9 cellular contexts compared by ENCODE assay signal in genomic region chr12:57611116-57611809, GRCh38. TPM values are rescaled to one million over a fixed set of nuclear protein-coding genes. Genes with fewer than 3 reads are reported as not detected.
A peak's percentile ranks its signal among the peaks of the same experiment; 100 is the strongest.
DNase-seq lines count a peak whose midpoint lies in the region; ATAC-seq, FAIRE-seq and TF ChIP-seq lines count a peak whose summit lies in the region.
"Had no signal": no experiment of that assay in that cellular context is flagged by ENCODE, and none has a peak within 500 bp of the region (broad histone marks: within the 10 kb centered on the region; RNA-seq: fewer than 3 reads in every experiment).

Gene ARHGEF25 (plus strand): TSS chr12:57611435. CDS start chr12:57611895, 460 bp downstream.

- peak within 1 kb of the TSS; percentile 76 to 84 (median 80) for H3K4me3 Mint-ChIP-seq in immature natural killer cell

- no peak for FAIRE-seq in small intestine (lab: Jason Lieb, UNC)
- FAIRE-seq: islet of Langerhans had no signal

- H3K79me2 ChIP-seq in mammary epithelial cell (ENCODE audit: insufficient read depth, low read length), result no peaks in the 10 kb centered on the region

- peak within 1 kb of the TSS; percentile 79 for H3K4me2 ChIP-seq in mammary epithelial cell (ENCODE audit: insufficient read depth, low read depth, low read length)

- H3K4me3 ChIP-seq in mammary epithelial cell (replicated peaks in 1 of 3; ENCODE audit: insufficient read depth in 1 of 3, low read depth in 2 of 3, low read length in 3 of 3) (peak within 1 kb of the TSS; percentile 29 to 46 (median 37)), small intestine (ENCODE audit: low read depth in 1 of 2, low read length in 2 of 2) (peak within 1 kb of the TSS; percentile 29 to 31)

- no peak for TF ChIP-seq EP300 in Ishikawa (IDR thresholded peaks at IDR 0.05; ENCODE audit: borderline replicate concordance)

- H3K27me3 Mint-ChIP-seq in immature natural killer cell (ENCODE audit: low read depth in 3 of 3), result peaks cover 2 to 6% (median 4%) of the 10 kb centered on the region in 3 donors

- no peak within 1 kb of the TSS for H3K9ac ChIP-seq in mammary epithelial cell (ENCODE audit: insufficient read depth, low read length)

- dilution Hi-C loops in mammary epithelial cell (cut with HindIII; ENCODE audit: low sequenced_read_pairs), result no loop called here

- ATAC-seq in HG03439 (IDR thresholded peaks at IDR 0.05; ENCODE audit: unreplicated experiment), result no peak

- TF ChIP-seq CTCF in mammary epithelial cell (conservative IDR thresholded peaks at IDR 0.05 in 1 of 2, IDR thresholded peaks at IDR 0.05 in 1 of 2; ENCODE audit: extremely low read depth in 1 of 2, insufficient read depth in 1 of 2, low read depth in 1 of 2, low read length in 2 of 2), result no peak

- CTCF ChIA-PET in mammary epithelial cell (lab: Charles Lee; ENCODE audit: low non-redundant PET), result no interaction called here

- H3K9me3 ChIP-seq in mammary epithelial cell (replicated peaks; ENCODE audit: insufficient read depth, low read length) (no peaks in the 10 kb centered on the region), small intestine (ENCODE audit: control insufficient read depth, low read depth) (no peaks in the 10 kb centered on the region)

- peak within 1 kb of the TSS in 2 of 6 donors; percentile 53 to 72 for H3K27ac Mint-ChIP-seq in immature natural killer cell

- TF ChIP-seq RAD21 in Ishikawa (IDR thresholded peaks at IDR 0.05; ENCODE audit: low read depth), result no peak

- no TSS peak for BruUV-seq in mammary epithelial cell (replicated peaks; lab: Mats Ljungman, UMichigan)

- no peaks in the 10 kb centered on the region for H3K36me3 ChIP-seq in mammary epithelial cell (ENCODE audit: insufficient read depth, low read length)
- H3K36me3 ChIP-seq in small intestine (ENCODE audit: control insufficient read depth in 2 of 2, insufficient read depth in 2 of 2, low read length in 2 of 2), result no peaks in the 10 kb centered on the region

- H2AFZ ChIP-seq in mammary epithelial cell (ENCODE audit: low read depth, low read length), result peak within 1 kb of the TSS; percentile 72

- DNase-seq in NCI-H2081 (lab: John Stamatoyannopoulos, UW) (peak; percentile 34 to 39), NCI-H2081 treated with DMSO at 0.1 percent for 48 hours (lab: John Stamatoyannopoulos, UW) (no peak), T-helper 2 cell (peak in 3 of 5 experiments; percentile 31 to 62 (median 33)), mammary epithelial cell (no peak), immature natural killer cell (peak in 2 of 3 donors; percentile 29 to 49), small intestine (peak; percentile 8)

- H4K20me1 ChIP-seq in mammary epithelial cell (ENCODE audit: insufficient read depth, low read length), result no peaks in the 10 kb centered on the region

- no peaks in the 10 kb centered on the region for H3K9me3 Mint-ChIP-seq in immature natural killer cell

- intact Hi-C loops in mammary epithelial cell (cut with micrococcal nuclease), result no loop called here

- H3K27me3 ChIP-seq in mammary epithelial cell (ENCODE audit: insufficient read depth, low read length), result peaks cover 15% of the 10 kb centered on the region
- H3K27me3 ChIP-seq in small intestine (ENCODE audit: control insufficient read depth in 2 of 2, insufficient read depth in 2 of 2, low read length in 2 of 2), result peaks cover 0 to 14% of the 10 kb centered on the region in 2 donors

- H3K4me1 ChIP-seq in mammary epithelial cell (ENCODE audit: insufficient read depth, low read length), result peaks cover 8% of the 10 kb centered on the region
- H3K4me1 ChIP-seq in small intestine (ENCODE audit: control insufficient read depth in 2 of 2, insufficient read depth in 1 of 2, low read depth in 1 of 2, low read length in 1 of 2), result peaks cover 0 to 5% of the 10 kb centered on the region in 2 donors

- H3K4me1 Mint-ChIP-seq in immature natural killer cell, result peaks cover 11 to 14% of the 10 kb centered on the region in 2 donors

- in situ Hi-C loops in mammary epithelial cell (cut with MboI; ENCODE audit: low sequenced_read_pairs in 2 of 2), result no loop called here

- H3K36me3 Mint-ChIP-seq in immature natural killer cell, result peaks cover 0 to 7% (median 7%) of the 10 kb centered on the region in 3 donors

- WGBS in mammary epithelial cell (ENCODE audit: low coverage, missing lambda C conversion rate), result 8% methylated on average over 2 of the region's 50 CpGs
- WGBS in small intestine, 3 donors, result 0 to 5% (median 1%) methylated on average over 15 to 50 of the region's 50 CpGs

- H3K27ac ChIP-seq in mammary epithelial cell (ENCODE audit: insufficient read depth, low read depth, low read length) (no peak within 1 kb of the TSS), small intestine (ENCODE audit: low read depth in 1 of 2, low read length in 1 of 2) (peak within 1 kb of the TSS in 1 of 2 donors; percentile 67)

TF ChIP-seq in Ishikawa, 13 proteins besides CTCF, POLR2A, EP300 and RAD21:
- peak; percentile 79; the same call in 1 of the 2 replicates for TF ChIP-seq ZBTB7A (IDR thresholded peaks at IDR 0.05; ENCODE audit: low read depth)
- peak; percentile 60; the same call in 1 of the 2 replicates for TF ChIP-seq TAF1 (IDR thresholded peaks at IDR 0.05; ENCODE audit: low read depth)
- no peak for TF ChIP-seq CEBPB (IDR thresholded peaks at IDR 0.05)
- TF ChIP-seq TEAD4 (IDR thresholded peaks at IDR 0.05), result 0 out of 2 replicates have a peak, but pooled peaks have one; percentile 11
- peak; percentile 13; the same call in 1 of the 2 replicates for TF ChIP-seq MAX (IDR thresholded peaks at IDR 0.05)
TF ChIP-seq in Ishikawa: peak in this region for 4.

RNA-seq across cellular contexts. Expression of gene ARHGEF25, which starts in this region (rescaled TPM):
- total RNA-seq in mammary epithelial cell, result 1 to 10 TPM; 2.6 to 6.3 TPM
- polyA plus RNA-seq in mammary epithelial cell (1.3 TPM), immature natural killer cell (under 1 TPM in 1 of 3 donors, not detected in 2; 0.27 TPM), small intestine (10 to 100 TPM in 1 of 3 donors, 1 to 10 TPM in 1, not detected in 1; 4.6 to 11.8 TPM)
- polyA minus RNA-seq in mammary epithelial cell, result not detected

Comparison
In these comparisons a context has a peak if more than half of its experiments do, and no peak if none do; other contexts are left out.
1. DNase-seq: peak in NCI-H2081 (2 of 2), T-helper 2 cell (3 of 5) and small intestine (single experiment); none in NCI-H2081 treated with DMSO at 0.1 percent for 48 hours (single experiment) and mammary epithelial cell (single experiment).
2. Peak in DNase-seq in immature natural killer cell; RNA of the gene not detected or under 1 TPM.